Comparison of ENCODE assay signal across 15 cellular contexts in genomic region chr11:78408619-78409018, GRCh38. TPM values are rescaled to one million over a fixed set of nuclear protein-coding genes. Genes with fewer than 3 reads are reported as not detected.
DNase-seq lines count a peak whose midpoint lies in the region; ATAC-seq and TF ChIP-seq lines count a peak whose summit lies in the region.
"Had no signal": no experiment of that assay in that cellular context is flagged by ENCODE, and none has a peak within 500 bp of the region (broad histone marks: within the 10 kb centered on the region; RNA-seq: fewer than 3 reads in every experiment).

No MANE protein-coding gene starts in this region.

- H3K9ac ChIP-seq in Karpas-422 (ENCODE audit: low read length) = no peak overlapping the region

- no peak overlapping the region for H3K27ac ChIP-seq in Karpas-422 (ENCODE audit: low read length)
- H3K27ac ChIP-seq: C4-2B had no signal

- no peaks in the 10 kb centered on the region for H3K27me3 ChIP-seq in Karpas-422 (ENCODE audit: low read length)
- no peaks in the 10 kb centered on the region for H3K27me3 ChIP-seq in HAP-1 (ENCODE audit: low read depth)

- H3K4me1 Mint-ChIP-seq in endothelial cell (ENCODE audit: unreplicated experiment) = peaks cover 27% of the 10 kb centered on the region
- H3K4me1 Mint-ChIP-seq in stimulated activated memory B cell treated with anti-CD40 and anti-IgM and Interleukin-4, amounts not matched to agents 10 μg/mL and 1 μg/mL and 100 μg/mL, for 72 hours = peaks cover 56% of the 10 kb centered on the region
- H3K4me1 Mint-ChIP-seq: CD8-positive, alpha-beta memory T cell had no signal

- no peaks in the 10 kb centered on the region for H3K36me3 ChIP-seq in Karpas-422 (ENCODE audit: insufficient read depth, low read length)
- H3K36me3 ChIP-seq in HAP-1 (replicated peaks) = no peaks in the 10 kb centered on the region; the same call in 1 of the 2 replicates

- ATAC-seq in stimulated activated memory B cell treated with anti-CD40 and anti-IgM and Interleukin-4, amounts not matched to agents 10 μg/mL and 1 μg/mL and 100 μg/mL, for 72 hours = no peak
- ATAC-seq in HG02852 (IDR thresholded peaks at IDR 0.05; ENCODE audit: unreplicated experiment) = no peak

- DNase-seq in Karpas-422 = peak; percentile 19
- no peak for DNase-seq in endothelial cell (ENCODE audit: low spot score)
- no peak for DNase-seq in HAP-1 (ENCODE audit: low spot score in 2 of 2)
- no peak for DNase-seq in NCI-H2029 (lab: John Stamatoyannopoulos, UW)
- DNase-seq: CD4-positive, alpha-beta T cell; CD8-positive, alpha-beta memory T cell; DMS 273 treated with DMSO at 0.1 percent for 48 hours; DMS79; EL; GDM1; GOT3; HCEC 1CT had no signal

- no peaks in the 10 kb centered on the region for H3K79me2 ChIP-seq in Karpas-422 (ENCODE audit: low read length)

- peaks cover 20% of the 10 kb centered on the region for H3K36me3 Mint-ChIP-seq in endothelial cell (ENCODE audit: low read depth, unreplicated experiment)
- peaks cover 40% of the 10 kb centered on the region for H3K36me3 Mint-ChIP-seq in stimulated activated memory B cell treated with anti-CD40 and anti-IgM and Interleukin-4, amounts not matched to agents 10 μg/mL and 1 μg/mL and 100 μg/mL, for 72 hours

- H3K4me3 ChIP-seq in Karpas-422 (ENCODE audit: low read length) (no peak overlapping the region), HAP-1 (no peak overlapping the region)

- H3K4me3 Mint-ChIP-seq in endothelial cell (ENCODE audit: unreplicated experiment) = peak overlapping the region; percentile 52
- H3K4me3 Mint-ChIP-seq in stimulated activated memory B cell treated with anti-CD40 and anti-IgM and Interleukin-4, amounts not matched to agents 10 μg/mL and 1 μg/mL and 100 μg/mL, for 72 hours = no peak overlapping the region
- H3K4me3 Mint-ChIP-seq: CD4-positive, alpha-beta T cell; CD8-positive, alpha-beta memory T cell had no signal

- peaks cover 4% of the 10 kb centered on the region for H3K9me3 Mint-ChIP-seq in endothelial cell (ENCODE audit: unreplicated experiment)
- peaks cover 9% of the 10 kb centered on the region for H3K9me3 Mint-ChIP-seq in stimulated activated memory B cell treated with anti-CD40 and anti-IgM and Interleukin-4, amounts not matched to agents 10 μg/mL and 1 μg/mL and 100 μg/mL, for 72 hours
- H3K9me3 Mint-ChIP-seq: CD4-positive, alpha-beta T cell had no signal

- no peak overlapping the region for H3K27ac Mint-ChIP-seq in endothelial cell (ENCODE audit: unreplicated experiment)
- H3K27ac Mint-ChIP-seq in stimulated activated memory B cell treated with anti-CD40 and anti-IgM and Interleukin-4, amounts not matched to agents 10 μg/mL and 1 μg/mL and 100 μg/mL, for 72 hours = peak overlapping the region; percentile 80
- H3K27ac Mint-ChIP-seq: CD4-positive, alpha-beta T cell; CD8-positive, alpha-beta memory T cell had no signal

- no peak overlapping the region for H2AFZ ChIP-seq in Karpas-422 (ENCODE audit: low read length)

- H3K9me3 ChIP-seq in Karpas-422 (ENCODE audit: low read length) (peaks cover 9% of the 10 kb centered on the region), HAP-1 (0 out of 2 replicates have a peak, but pooled peaks cover 5% of the 10 kb centered on the region)

- no peaks in the 10 kb centered on the region for H3K9me2 ChIP-seq in Karpas-422 (replicated peaks; ENCODE audit: insufficient read depth, low read length)

- no peak for TF ChIP-seq CTCF in endothelial cell (IDR thresholded peaks at IDR 0.05; ENCODE audit: unreplicated experiment)

- no peaks in the 10 kb centered on the region for H4K20me1 ChIP-seq in Karpas-422 (ENCODE audit: insufficient read depth, low read depth, low read length)

- no peak overlapping the region for H3K4me2 ChIP-seq in Karpas-422 (ENCODE audit: low read depth, low read length, poor library complexity, severe bottlenecking)

- H3K4me1 ChIP-seq in Karpas-422 (ENCODE audit: low read length) (no peaks in the 10 kb centered on the region), HAP-1 (no peaks in the 10 kb centered on the region)

- in situ Hi-C loops in HAP-1 (cut with MboI; ENCODE audit: low sequenced_read_pairs) = no loop called here

- H3K27me3 Mint-ChIP-seq in endothelial cell (ENCODE audit: unreplicated experiment) = peaks cover 4% of the 10 kb centered on the region
- H3K27me3 Mint-ChIP-seq in stimulated activated memory B cell treated with anti-CD40 and anti-IgM and Interleukin-4, amounts not matched to agents 10 μg/mL and 1 μg/mL and 100 μg/mL, for 72 hours = no peaks in the 10 kb centered on the region
- H3K27me3 Mint-ChIP-seq: CD4-positive, alpha-beta T cell had no signal

RNA-seq across cellular contexts. Expression of gene GAB2, which starts 9.0 kb away (rescaled TPM):
- total RNA-seq in Karpas-422 (2014; rRNA removed; shearing (Covaris generic); ENCODE audit: low replicate concordance) = 2.6 and 2.7 TPM in 2 replicates
- total RNA-seq in endothelial cell (ENCODE audit: unreplicated experiment) = 81.0 TPM

Comparison
In these comparisons a context has a peak if more than half of its experiments do, and no peak if none do; other contexts are left out.
1. RNA of gene GAB2, which starts 9.0 kb away (total RNA-seq): 81.0 TPM in endothelial cell (single experiment); 2.6 to 2.7 TPM in Karpas-422; every median in the first group is over 10 times any median in the second.